ENCODE assay signal across 18 cellular contexts in genomic region chr9:99056186-99056585, GRCh38. TPM values are rescaled to one million over a fixed set of nuclear protein-coding genes. Genes with fewer than 3 reads are reported as not detected.
A peak's percentile ranks its signal among the peaks of the same experiment; 100 is the strongest.
DNase-seq lines count a peak whose midpoint lies in the region; ATAC-seq and TF ChIP-seq lines count a peak whose summit lies in the region.
"Had no signal": no experiment of that assay in that cellular context is flagged by ENCODE, and none has a peak within 500 bp of the region (broad histone marks: within the 10 kb centered on the region; RNA-seq: fewer than 3 reads in every experiment).

No MANE protein-coding gene starts in this region.

- H3K27ac ChIP-seq in brain microvascular endothelial cell (peak overlapping the region; percentile 95), subcutaneous abdominal adipose tissue (ENCODE audit: low read depth, low read length) (peak overlapping the region; percentile 42)
- no peak overlapping the region for H3K27ac ChIP-seq in naive thymus-derived CD4-positive, alpha-beta T cell (ENCODE audit: low read depth, low read length)
- H3K27ac ChIP-seq: C4-2B, HL-60 had no signal

- no peaks in the 10 kb centered on the region for H3K27me3 Mint-ChIP-seq in stimulated activated naive CD8-positive, alpha-beta T cell treated with anti-CD3 and anti-CD28 coated beads, Interleukin-15, Interleukin-2, amounts not matched to agents 100 ng/mL and 50 ng/mL, for 24 hours
- peaks cover 25% of the 10 kb centered on the region for H3K27me3 Mint-ChIP-seq in stimulated activated naive CD8-positive, alpha-beta T cell treated with anti-CD3 and anti-CD28 coated beads, Interleukin-15, amount 100 ng/mL, for 72 hours
- no peaks in the 10 kb centered on the region for H3K27me3 Mint-ChIP-seq in naive thymus-derived CD4-positive, alpha-beta T cell

- H3K4me3 Mint-ChIP-seq in stimulated activated naive CD8-positive, alpha-beta T cell treated with anti-CD3 and anti-CD28 coated beads, Interleukin-15, Interleukin-2, amounts not matched to agents 100 ng/mL and 50 ng/mL, for 24 hours, result no peak overlapping the region
- H3K4me3 Mint-ChIP-seq in stimulated activated naive CD8-positive, alpha-beta T cell treated with anti-CD3 and anti-CD28 coated beads, Interleukin-15, amount 100 ng/mL, for 72 hours, result no peak overlapping the region
- peak overlapping the region in 6 of 10 donors; percentile 4 to 92 (median 88) for H3K4me3 Mint-ChIP-seq in naive thymus-derived CD4-positive, alpha-beta T cell
- H3K4me3 Mint-ChIP-seq: H9 had no signal

- no peaks in the 10 kb centered on the region for H3K9me3 Mint-ChIP-seq in stimulated activated naive CD8-positive, alpha-beta T cell treated with anti-CD3 and anti-CD28 coated beads, Interleukin-15, Interleukin-2, amounts not matched to agents 100 ng/mL and 50 ng/mL, for 24 hours
- H3K9me3 Mint-ChIP-seq in stimulated activated naive CD8-positive, alpha-beta T cell treated with anti-CD3 and anti-CD28 coated beads, Interleukin-15, amount 100 ng/mL, for 72 hours, result peaks cover 0 to 8% of the 10 kb centered on the region in 2 donors
- peaks cover 0 to 6% (median 0%) of the 10 kb centered on the region in 11 donors for H3K9me3 Mint-ChIP-seq in naive thymus-derived CD4-positive, alpha-beta T cell
- H3K9me3 Mint-ChIP-seq: H9 had no signal

- H3K4me1 Mint-ChIP-seq in stimulated activated naive CD8-positive, alpha-beta T cell treated with anti-CD3 and anti-CD28 coated beads, Interleukin-15, Interleukin-2, amounts not matched to agents 100 ng/mL and 50 ng/mL, for 24 hours (ENCODE audit: low read depth), result peaks cover 79% of the 10 kb centered on the region
- peaks cover 69% of the 10 kb centered on the region for H3K4me1 Mint-ChIP-seq in stimulated activated naive CD8-positive, alpha-beta T cell treated with anti-CD3 and anti-CD28 coated beads, Interleukin-15, amount 100 ng/mL, for 72 hours
- H3K4me1 Mint-ChIP-seq in naive thymus-derived CD4-positive, alpha-beta T cell, result peaks cover 56 to 90% (median 81%) of the 10 kb centered on the region in 7 donors
- H3K4me1 Mint-ChIP-seq: H9 had no signal

- TF ChIP-seq CTCF in brain microvascular endothelial cell (IDR thresholded peaks at IDR 0.05; ENCODE audit: low read depth, low read length, missing control alignments), result no peak

- DNase-seq in stimulated activated naive CD8-positive, alpha-beta T cell treated with anti-CD3 and anti-CD28 coated beads, Interleukin-15, amount 100 ng/mL, for 72 hours, result no peak
- DNase-seq in brain microvascular endothelial cell (no peak), GOT3 (lab: John Stamatoyannopoulos, UW) (no peak), NCI-H69 (lab: John Stamatoyannopoulos, UW) (no peak)
- no peak for DNase-seq in naive thymus-derived CD4-positive, alpha-beta T cell
- DNase-seq: COR-L47, GF-D8, H9, NCI-H1417 treated with DMSO at 0.1 percent for 48 hours, NCI-H1930, NCI-H446 treated with DMSO at 0.1 percent for 48 hours, NCI-H748 treated with DMSO at 0.1 percent for 48 hours had no signal

- peak overlapping the region; percentile 66 for H3K27ac Mint-ChIP-seq in stimulated activated naive CD8-positive, alpha-beta T cell treated with anti-CD3 and anti-CD28 coated beads, Interleukin-15, Interleukin-2, amounts not matched to agents 100 ng/mL and 50 ng/mL, for 24 hours
- H3K27ac Mint-ChIP-seq in stimulated activated naive CD8-positive, alpha-beta T cell treated with anti-CD3 and anti-CD28 coated beads, Interleukin-15, amount 100 ng/mL, for 72 hours, result no peak overlapping the region
- H3K27ac Mint-ChIP-seq in naive thymus-derived CD4-positive, alpha-beta T cell, result peak overlapping the region in 1 of 9 donors; percentile 95
- H3K27ac Mint-ChIP-seq: H9 had no signal

- POLR2A ChIA-PET in naive thymus-derived CD4-positive, alpha-beta T cell (lab: Charles Lee), result interaction anchor here (0.9 to 1.4 kb wide), 2 partner anchors 58 to 79 kb away, joined by 3 to 4 read pairs; no protein-coding TSS in a partner anchor

- H3K27me3 ChIP-seq in brain microvascular endothelial cell (replicated peaks) (no peaks in the 10 kb centered on the region), subcutaneous abdominal adipose tissue (ENCODE audit: control insufficient read depth in 5 of 5, insufficient read depth in 4 of 5, low read length in 5 of 5) (no peaks in the 10 kb centered on the region)
- no peaks in the 10 kb centered on the region for H3K27me3 ChIP-seq in naive thymus-derived CD4-positive, alpha-beta T cell (ENCODE audit: control insufficient read depth in 2 of 2, insufficient read depth in 2 of 2, low read length in 2 of 2)
- H3K27me3 ChIP-seq: SJSA1 had no signal

- peaks cover 66 to 87% of the 10 kb centered on the region in 2 donors for H3K4me1 ChIP-seq in naive thymus-derived CD4-positive, alpha-beta T cell (ENCODE audit: control insufficient read depth in 2 of 2, insufficient read depth in 2 of 2, low read length in 2 of 2)
- H3K4me1 ChIP-seq in subcutaneous abdominal adipose tissue (ENCODE audit: control insufficient read depth in 5 of 5, insufficient read depth in 5 of 5, low read length in 5 of 5), result peaks cover 8 to 39% (median 27%) of the 10 kb centered on the region in 5 donors

- H3K4me3 ChIP-seq in brain microvascular endothelial cell (ENCODE audit: low read depth, low read length) (no peak overlapping the region), subcutaneous abdominal adipose tissue (ENCODE audit: low read depth in 1 of 5, low read length in 5 of 5) (no peak overlapping the region)
- no peak overlapping the region for H3K4me3 ChIP-seq in naive thymus-derived CD4-positive, alpha-beta T cell (ENCODE audit: low read length)
- H3K4me3 ChIP-seq: SJSA1 had no signal

- ATAC-seq in stimulated activated naive CD8-positive, alpha-beta T cell treated with anti-CD3 and anti-CD28 coated beads, Interleukin-15, amount 100 ng/mL, for 72 hours, result no peak
- ATAC-seq in naive thymus-derived CD4-positive, alpha-beta T cell, result no peak
- no peak for ATAC-seq in GM18511 (IDR thresholded peaks at IDR 0.05; ENCODE audit: unreplicated experiment)

- intact Hi-C loops in naive thymus-derived CD4-positive, alpha-beta T cell (cut with micrococcal nuclease), result loop anchor here (2.0 to 10.0 kb wide), 4 partner anchors 167 to 766 kb away; partner anchors contain the start of genes ANKS6 (in 1 of the 2), NR4A3 (in 1 of the 2) and SEC61B (in 1 of the 2)

- no peak overlapping the region for H3K9ac ChIP-seq in subcutaneous abdominal adipose tissue (ENCODE audit: low read length in 5 of 5)

- in situ Hi-C loops in brain microvascular endothelial cell (cut with HindIII; ENCODE audit: low pct_ligation_motif_present, low sequenced_read_pairs), result no loop called here

- no peaks in the 10 kb centered on the region for H3K9me3 ChIP-seq in naive thymus-derived CD4-positive, alpha-beta T cell (ENCODE audit: control insufficient read depth in 2 of 3, low read length in 3 of 3)
- H3K9me3 ChIP-seq in subcutaneous abdominal adipose tissue (ENCODE audit: control insufficient read depth in 5 of 5, low read length in 5 of 5), result no peaks in the 10 kb centered on the region
- H3K9me3 ChIP-seq: SJSA1 had no signal

- no peaks in the 10 kb centered on the region for H3K36me3 Mint-ChIP-seq in stimulated activated naive CD8-positive, alpha-beta T cell treated with anti-CD3 and anti-CD28 coated beads, Interleukin-15, Interleukin-2, amounts not matched to agents 100 ng/mL and 50 ng/mL, for 24 hours (ENCODE audit: low read depth)
- H3K36me3 Mint-ChIP-seq in naive thymus-derived CD4-positive, alpha-beta T cell, result peaks cover 0 to 24% (median 0%) of the 10 kb centered on the region in 5 donors

- CTCF ChIA-PET in naive thymus-derived CD4-positive, alpha-beta T cell (lab: Charles Lee), result interaction anchor here (1.4 kb wide), 1 partner anchor 47 kb away, joined by 3 read pairs; no protein-coding TSS in a partner anchor

- H3K36me3 ChIP-seq in brain microvascular endothelial cell (replicated peaks) (no peaks in the 10 kb centered on the region), subcutaneous abdominal adipose tissue (ENCODE audit: control insufficient read depth in 5 of 5, insufficient read depth in 5 of 5, low read length in 5 of 5) (peaks cover 30 to 94% (median 86%) of the 10 kb centered on the region in 5 donors)
- no peaks in the 10 kb centered on the region for H3K36me3 ChIP-seq in naive thymus-derived CD4-positive, alpha-beta T cell (ENCODE audit: control insufficient read depth in 2 of 3, insufficient read depth in 3 of 3, low read length in 3 of 3)
- H3K36me3 ChIP-seq: SJSA1 had no signal

RNA-seq across cellular contexts. Expression of gene TGFBR1, which starts 48.7 kb away (rescaled TPM):
- total RNA-seq in naive thymus-derived CD4-positive, alpha-beta T cell, result 10 to 100 TPM; 20.6 to 95.5 (median 29.5) TPM
- polyA plus RNA-seq in naive thymus-derived CD4-positive, alpha-beta T cell, result 10 to 100 TPM; 18.3 to 22.0 TPM

Comparison
In these comparisons a context has a peak if more than half of its experiments do, and no peak if none do; other contexts are left out.
1. H3K4me3 Mint-ChIP-seq: peak in naive thymus-derived CD4-positive, alpha-beta T cell (6 of 10); none in stimulated activated naive CD8-positive, alpha-beta T cell treated with anti-CD3 and anti-CD28 coated beads, Interleukin-15, Interleukin-2, amounts not matched to agents 100 ng/mL and 50 ng/mL, for 24 hours (single experiment) and stimulated activated naive CD8-positive, alpha-beta T cell treated with anti-CD3 and anti-CD28 coated beads, Interleukin-15, amount 100 ng/mL, for 72 hours (0 of 2).